In the genomic region with DNA sequence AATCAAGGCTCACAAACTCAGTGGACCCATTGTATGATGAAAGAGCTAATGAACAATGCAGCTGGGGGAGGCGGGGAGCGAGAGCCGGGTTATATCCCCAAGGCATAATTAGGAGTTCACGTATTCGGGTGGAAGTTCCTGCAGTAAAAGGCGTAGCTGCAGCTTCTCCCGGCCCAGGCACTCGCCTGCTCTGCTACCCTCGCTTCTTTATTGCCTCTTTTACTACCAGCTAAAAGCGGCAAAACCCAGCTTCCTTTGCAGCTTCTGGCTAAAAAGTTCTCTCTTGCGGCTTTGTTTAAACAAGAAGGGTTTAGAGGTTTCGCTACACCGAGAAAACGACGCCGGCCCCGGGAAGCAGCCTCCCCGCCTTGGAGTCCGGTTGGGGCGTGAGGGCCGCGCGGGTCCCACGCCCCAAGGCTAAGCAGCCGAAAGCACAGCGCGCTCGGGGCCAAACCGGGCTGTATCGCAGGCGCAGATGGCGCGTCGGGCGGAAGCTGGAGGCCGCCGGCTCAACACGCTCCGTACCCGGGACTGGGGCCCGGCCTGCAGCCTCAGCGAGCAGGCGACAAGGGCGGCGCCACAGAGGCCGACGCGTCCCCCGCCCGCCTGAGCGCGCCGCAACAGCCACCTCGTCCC, we compare ENCODE assay signal across 1 cellular context.
TF ChIP-seq lines count a peak whose summit lies in the region.

No MANE protein-coding gene starts in this region.

TF ChIP-seq in HepG2, 621 proteins besides CTCF, POLR2A, EP300 and RAD21 (continued from another document):
- TF ChIP-seq FOXM1 (CRISPR knock-in tag; IDR thresholded peaks at IDR 0.05) (0 out of 2 replicates have a peak, but pooled peaks have one; percentile 29), KLF13 (CRISPR knock-in tag; IDR thresholded peaks at IDR 0.05) (no peak)
- TF ChIP-seq, protein P1, sequence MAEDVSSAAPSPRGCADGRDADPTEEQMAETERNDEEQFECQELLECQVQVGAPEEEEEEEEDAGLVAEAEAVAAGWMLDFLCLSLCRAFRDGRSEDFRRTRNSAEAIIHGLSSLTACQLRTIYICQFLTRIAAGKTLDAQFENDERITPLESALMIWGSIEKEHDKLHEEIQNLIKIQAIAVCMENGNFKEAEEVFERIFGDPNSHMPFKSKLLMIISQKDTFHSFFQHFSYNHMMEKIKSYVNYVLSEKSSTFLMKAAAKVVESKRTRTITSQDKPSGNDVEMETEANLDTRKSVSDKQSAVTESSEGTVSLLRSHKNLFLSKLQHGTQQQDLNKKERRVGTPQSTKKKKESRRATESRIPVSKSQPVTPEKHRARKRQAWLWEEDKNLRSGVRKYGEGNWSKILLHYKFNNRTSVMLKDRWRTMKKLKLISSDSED (CRISPR knock-in tag; IDR thresholded peaks at IDR 0.05): no peak
TF ChIP-seq in HepG2: peak in this region for 306.
